36 cellular contexts compared by ENCODE assay signal in the genomic region with DNA sequence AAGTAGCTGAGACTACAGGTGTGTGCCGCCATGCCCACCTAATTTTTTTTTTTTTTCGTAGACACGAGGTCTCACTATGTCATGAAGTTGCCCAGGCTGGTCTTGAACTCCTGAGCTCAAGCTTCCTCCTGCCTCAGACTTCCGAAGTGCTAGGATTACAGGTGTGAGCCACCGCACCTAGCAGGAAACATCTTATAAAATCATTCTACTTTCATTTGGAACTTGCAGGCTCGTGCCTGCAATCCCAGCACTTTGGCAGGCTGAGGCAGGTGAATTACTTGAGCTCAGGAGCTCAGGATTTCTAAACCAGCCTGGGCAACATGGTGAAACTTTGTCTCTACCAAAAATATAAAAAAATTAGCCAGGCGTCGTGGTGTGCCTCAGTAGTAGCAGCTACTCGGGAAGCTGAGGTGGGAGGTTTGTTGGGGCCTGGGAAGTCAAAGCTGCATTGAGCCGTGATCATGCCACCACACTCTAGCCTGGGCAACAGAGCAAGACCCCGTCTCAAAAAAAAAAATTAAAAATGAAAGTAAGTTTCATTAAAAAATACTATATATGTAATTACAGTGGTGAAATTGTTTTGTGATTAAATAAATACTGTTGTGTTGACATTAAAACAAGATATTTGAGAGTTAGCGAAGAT. TPM values are rescaled to one million over a fixed set of nuclear protein-coding genes. Genes with fewer than 3 reads are reported as not detected.
"Had no signal": no experiment of that assay in that cellular context is flagged by ENCODE, and none has a peak within 500 bp of the region (broad histone marks: within the 10 kb centered on the region; RNA-seq: fewer than 3 reads in every experiment).

No MANE protein-coding gene starts in this region.

- H3K36me3 Mint-ChIP-seq: stimulated activated memory B cell treated with anti-CD40 and anti-IgM and Interleukin-4, amounts not matched to agents 10 μg/mL and 1 μg/mL and 100 μg/mL, for 72 hours had no signal

- H3K27me3 ChIP-seq: colonic mucosa, heart left ventricle, left lung, ovary, thyroid gland had no signal

- H3K9me3 Mint-ChIP-seq: activated CD4-positive, alpha-beta memory T cell treated with anti-CD3 and anti-CD28 coated beads for 36 hours; activated CD4-positive, alpha-beta T cell treated with anti-CD3 and anti-CD28 coated beads, Interleukin-2, amount 10 ng/mL, durations not matched to agents 24 days and 14 days; stimulated activated memory B cell treated with anti-CD40 and anti-IgM and Interleukin-4, amounts not matched to agents 10 μg/mL and 1 μg/mL and 100 μg/mL, for 72 hours; stimulated activated naive CD8-positive, alpha-beta T cell treated with anti-CD3 and anti-CD28 coated beads, Interleukin-15, amount 100 ng/mL, for 72 hours had no signal

- H3K27ac ChIP-seq: colonic mucosa, heart left ventricle, left lung, lower lobe of right lung, ovary, thyroid gland, WERI-Rb-1 had no signal

- DNase-seq: activated CD4-positive, alpha-beta memory T cell treated with anti-CD3 and anti-CD28 coated beads for 36 hours; activated CD4-positive, alpha-beta T cell treated with anti-CD3 and anti-CD28 coated beads, Interleukin-2, amount 10 ng/mL, durations not matched to agents 24 days and 14 days; activated CD4-positive, CD25-positive, alpha-beta regulatory T cell treated with anti-CD3 and anti-CD28 coated beads, Interleukin-2, amount 50 U/mL, for 72 hours; activated CD8-positive, alpha-beta memory T cell treated with anti-CD3 and anti-CD28 coated beads, Interleukin-2, amount 50 U/mL, for 4 hours; activated gamma-delta T cell treated with Interleukin-2 at 50 U/mL for 16 hours; activated naive CD4-positive, alpha-beta T cell treated with anti-CD3 and anti-CD28 coated beads, Interleukin-2, amount 50 U/mL, for 16 hours; activated T-cell treated with anti-CD3 and anti-CD28 coated beads, Interleukin-2, amount 50 U/mL, for 1 hour; amygdala; cerebellar nuclear complex; colonic mucosa; effector CD8-positive, alpha-beta T cell; heart left ventricle; kidney glomerular epithelial cell; left lung; lower lobe of right lung; mesendoderm; nephron progenitor cell; ovary; stimulated activated CD4-positive, alpha-beta T cell treated with anti-CD3 and anti-CD28 coated beads, Interleukin-1b, Interleukin-23, amount 100 ng/mL, for 48 hours; stimulated activated CD4-positive, alpha-beta T cell treated with anti-CD3 and anti-CD28 coated beads, Interleukin-4, amount 100 ng/mL, for 4 hours; stimulated activated CD8-positive, alpha-beta memory T cell treated with anti-CD3 and anti-CD28 coated beads, Interleukin-4, amount 100 ng/mL, for 48 hours; stimulated activated naive CD8-positive, alpha-beta T cell treated with anti-CD3 and anti-CD28 coated beads, Interleukin-15, amount 100 ng/mL, for 72 hours; SW 1271; T-helper 17 cell; T1000; thyroid gland; WERI-Rb-1 had no signal

- H3K4me3 Mint-ChIP-seq: activated CD4-positive, alpha-beta memory T cell treated with anti-CD3 and anti-CD28 coated beads for 36 hours; activated CD4-positive, alpha-beta T cell treated with anti-CD3 and anti-CD28 coated beads, Interleukin-2, amount 10 ng/mL, durations not matched to agents 24 days and 14 days; nephron progenitor cell; stimulated activated memory B cell treated with anti-CD40 and anti-IgM and Interleukin-4, amounts not matched to agents 10 μg/mL and 1 μg/mL and 100 μg/mL, for 72 hours; stimulated activated naive CD8-positive, alpha-beta T cell treated with anti-CD3 and anti-CD28 coated beads, Interleukin-15, amount 100 ng/mL, for 72 hours; T-helper 17 cell had no signal

- H3K9me3 ChIP-seq: colonic mucosa, heart left ventricle, left lung, lower lobe of right lung, ovary, thyroid gland had no signal

- H3K27me3 Mint-ChIP-seq: activated CD4-positive, alpha-beta memory T cell treated with anti-CD3 and anti-CD28 coated beads for 36 hours; activated CD4-positive, alpha-beta T cell treated with anti-CD3 and anti-CD28 coated beads, Interleukin-2, amount 10 ng/mL, durations not matched to agents 24 days and 14 days; progenitor cell of endocrine pancreas; stimulated activated memory B cell treated with anti-CD40 and anti-IgM and Interleukin-4, amounts not matched to agents 10 μg/mL and 1 μg/mL and 100 μg/mL, for 72 hours; stimulated activated naive CD8-positive, alpha-beta T cell treated with anti-CD3 and anti-CD28 coated beads, Interleukin-15, amount 100 ng/mL, for 72 hours; T-helper 17 cell had no signal

- H3K4me3 ChIP-seq: colonic mucosa, heart left ventricle, left lung, lower lobe of right lung, ovary, skin epidermis, thyroid gland had no signal

- H3K36me3 ChIP-seq: colonic mucosa, heart left ventricle, left lung, lower lobe of right lung, ovary, thyroid gland, WERI-Rb-1 had no signal

- H3K27ac Mint-ChIP-seq: activated CD4-positive, alpha-beta memory T cell treated with anti-CD3 and anti-CD28 coated beads for 36 hours; nephron progenitor cell; stimulated activated memory B cell treated with anti-CD40 and anti-IgM and Interleukin-4, amounts not matched to agents 10 μg/mL and 1 μg/mL and 100 μg/mL, for 72 hours; stimulated activated naive CD8-positive, alpha-beta T cell treated with anti-CD3 and anti-CD28 coated beads, Interleukin-15, amount 100 ng/mL, for 72 hours had no signal

RNA-seq across cellular contexts. Expression of a gene that starts 18.3 kb away (rescaled TPM):
- total RNA-seq: activated CD4-positive, alpha-beta memory T cell treated with anti-CD3 and anti-CD28 coated beads for 36 hours; activated CD4-positive, alpha-beta T cell treated with anti-CD3 and anti-CD28 coated beads, Interleukin-2, amount 10 ng/mL, durations not matched to agents 24 days and 14 days; activated CD8-positive, alpha-beta memory T cell treated with anti-CD3 and anti-CD28 coated beads for 36 hours; dermis microvascular lymphatic vessel endothelial cell; epithelial cell of proximal tubule; fibroblast of lung; fibroblast of villous mesenchyme; myocyte; progenitor cell of endocrine pancreas had no signal
- polyA plus RNA-seq: fibroblast of lung had no signal
